Comparison of ENCODE assay signal across 8 cellular contexts in the genomic region with DNA sequence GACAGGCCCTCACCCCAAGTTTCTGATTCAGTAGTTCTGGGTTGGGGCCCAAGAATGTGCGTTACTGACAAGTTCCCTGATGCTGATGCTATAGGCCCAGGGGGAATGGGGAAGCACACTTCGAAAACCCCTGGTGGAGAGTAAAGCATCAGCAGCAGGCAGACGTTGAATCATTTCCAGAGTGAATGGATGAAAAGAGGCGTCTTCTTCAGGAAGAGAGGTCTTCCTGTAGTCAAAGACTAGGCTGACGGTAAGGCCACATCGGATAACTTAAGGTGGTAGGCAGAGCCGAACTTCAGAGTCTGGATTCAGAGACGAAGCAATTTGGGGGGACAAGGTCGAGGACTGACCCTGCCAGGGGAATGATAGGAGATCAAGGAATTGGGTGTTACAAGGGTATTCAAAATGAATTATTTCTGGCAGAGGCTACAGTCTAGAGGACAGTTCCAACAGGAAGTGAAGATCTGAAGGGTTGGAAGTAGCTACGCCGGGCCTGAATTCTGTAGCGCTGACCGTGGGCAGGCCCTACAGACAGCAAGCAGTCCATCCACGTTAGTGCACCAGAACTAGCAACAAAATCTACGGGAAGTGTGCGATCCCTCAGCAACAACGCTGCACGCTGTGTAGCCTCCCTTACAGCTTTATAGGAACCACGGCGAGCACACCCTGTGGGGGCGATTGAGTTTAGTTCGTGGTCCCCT. TPM values are rescaled to one million over a fixed set of nuclear protein-coding genes. Genes with fewer than 3 reads are reported as not detected.
DNase-seq lines count a peak whose midpoint lies in the region; TF ChIP-seq lines count a peak whose summit lies in the region.

No MANE protein-coding gene starts in this region.

- H3K4me1 ChIP-seq in BLaER1 (peaks cover 27% of the 10 kb centered on the region), mononuclear cell (ENCODE audit: insufficient read depth, low read length) (peaks cover 26% of the 10 kb centered on the region), thyroid gland (peaks cover 7 to 17% of the 10 kb centered on the region in 2 donors)
- peaks cover 17% of the 10 kb centered on the region for H3K4me1 ChIP-seq in effector memory CD4-positive, alpha-beta T cell (ENCODE audit: control insufficient read depth, insufficient read depth, low read length, poor library complexity, severe bottlenecking)

- H3K9me3 ChIP-seq in BLaER1 (peaks cover 10% of the 10 kb centered on the region), mononuclear cell (ENCODE audit: low read depth, low read length) (no peaks in the 10 kb centered on the region), thyroid gland (no peaks in the 10 kb centered on the region)
- no peaks in the 10 kb centered on the region for H3K9me3 ChIP-seq in effector memory CD4-positive, alpha-beta T cell (ENCODE audit: control insufficient read depth, low read length)

- H3K9ac ChIP-seq in BLaER1: peak overlapping the region; percentile 87

- H3K27me3 ChIP-seq in BLaER1 (no peaks in the 10 kb centered on the region), mononuclear cell (ENCODE audit: insufficient read depth, low read length) (no peaks in the 10 kb centered on the region), thyroid gland (no peaks in the 10 kb centered on the region)
- H3K27me3 ChIP-seq in effector memory CD4-positive, alpha-beta T cell (replicated peaks; ENCODE audit: control insufficient read depth, insufficient read depth, low read length, poor library complexity, severe bottlenecking): no peaks in the 10 kb centered on the region

- DNase-seq in GM19240 (ENCODE audit: insufficient read length, low spot score) (peak; percentile 70), HuH-7 (ENCODE audit: low spot score) (peak; percentile 74), thyroid gland (no peak), occipital lobe (lab: John Stamatoyannopoulos, UW) (no peak)
- DNase-seq in effector memory CD4-positive, alpha-beta T cell: peak in 2 of 3 donors; percentile 13 to 30

- H3K36me3 ChIP-seq in BLaER1: peaks cover 40% of the 10 kb centered on the region
- peaks cover 20% of the 10 kb centered on the region for H3K36me3 ChIP-seq in effector memory CD4-positive, alpha-beta T cell (ENCODE audit: control insufficient read depth, insufficient read depth, low read length)
- H3K36me3 ChIP-seq in thyroid gland: peaks cover 5 to 10% of the 10 kb centered on the region in 2 donors

- TF ChIP-seq CTCF in WI38 (IDR thresholded peaks at IDR 0.05; ENCODE audit: low read depth, low read length): no peak
- no peak for TF ChIP-seq CTCF in thyroid gland (IDR thresholded peaks at IDR 0.05)

- intact Hi-C loops in thyroid gland (cut with DNase I): no loop called here

- no peaks in the 10 kb centered on the region for H4K20me1 ChIP-seq in BLaER1

- WGBS in thyroid gland, 2 donors: 31 to 40% methylated on average over 16 to 22 of the region's 22 CpGs

- H3K4me3 ChIP-seq in BLaER1: peak overlapping the region; percentile 86
- H3K4me3 ChIP-seq in WI38 (ENCODE audit: low read depth, low read length): peak overlapping the region; percentile 89
- peak overlapping the region; percentile 78 for H3K4me3 ChIP-seq in effector memory CD4-positive, alpha-beta T cell (ENCODE audit: insufficient read depth, low read depth, low read length, poor library complexity, severe bottlenecking)
- peak overlapping the region; percentile 50 for H3K4me3 ChIP-seq in mononuclear cell (ENCODE audit: low read length)
- H3K4me3 ChIP-seq in thyroid gland (replicated peaks in 1 of 3): peak overlapping the region; percentile 27 to 69 (median 45)

- peak overlapping the region; percentile 91 for H3K4me2 ChIP-seq in BLaER1

- H3K27ac ChIP-seq in BLaER1 (peak overlapping the region; percentile 65), thyroid gland (peak overlapping the region in 1 of 3 donors; percentile 13)
- H3K27ac ChIP-seq in effector memory CD4-positive, alpha-beta T cell (ENCODE audit: insufficient read depth, low read length, poor library complexity, severe bottlenecking): peak overlapping the region; percentile 85

- TF ChIP-seq POLR2A in thyroid gland (IDR thresholded peaks at IDR 0.05): no peak

RNA-seq across cellular contexts. Expression of a gene that starts 0.9 kb away (rescaled TPM):
- total RNA-seq in mononuclear cell (75.5 TPM), thyroid gland (100 to 1,000 TPM in 1 of 4 donors, 10 to 100 TPM in 3; 45.2 to 128 (median 56.4) TPM), occipital lobe (31.0 TPM)

RNA-seq across cellular contexts. Expression of a gene that starts 21.1 kb away (rescaled TPM):
- 4,016 TPM for total RNA-seq in mononuclear cell
- total RNA-seq in thyroid gland: 1,000 to 10,000 TPM in 3 of 4 donors, 100 to 1,000 TPM in 1; 852 to 1,992 (median 1,622) TPM
- 705 TPM for total RNA-seq in occipital lobe

RNA-seq across cellular contexts. Expression of a gene that starts 21.5 kb away (rescaled TPM):
- total RNA-seq in mononuclear cell (54.5 TPM), thyroid gland (10 to 100 TPM; 42.1 to 70.0 (median 53.2) TPM), occipital lobe (63.9 TPM)

RNA-seq across cellular contexts. Expression of a gene that starts 25.5 kb away (rescaled TPM):
- total RNA-seq in mononuclear cell: not detected
- not detected for total RNA-seq in thyroid gland
- 0.31 TPM for total RNA-seq in occipital lobe

RNA-seq across cellular contexts. Expression of a gene that starts 33.6 kb away (rescaled TPM):
- total RNA-seq in mononuclear cell: 2.4 TPM
- 10 to 100 TPM; 12.4 to 30.2 (median 16.5) TPM for total RNA-seq in thyroid gland
- 9.5 TPM for total RNA-seq in occipital lobe

Comparison
In these comparisons a context has a peak if more than half of its experiments do, and no peak if none do; other contexts are left out.
1. DNase-seq: peak in GM19240 (single experiment), HuH-7 (single experiment) and effector memory CD4-positive, alpha-beta T cell (2 of 3); none in thyroid gland (0 of 2) and occipital lobe (single experiment).
2. Peak in every context shown above with its lines, with median percentiles within 50 percentile points of each other: H3K4me3 ChIP-seq.